In genomic region chr1:155079487-155080249, GRCh38 we compare ENCODE assay signal across 8 cellular contexts. TPM values are rescaled to one million over a fixed set of nuclear protein-coding genes. Genes with fewer than 3 reads are reported as not detected.
A peak's percentile ranks its signal among the peaks of the same experiment; 100 is the strongest.
DNase-seq lines count a peak whose midpoint lies in the region; ATAC-seq and TF ChIP-seq lines count a peak whose summit lies in the region.

No MANE protein-coding gene starts in this region.

- H3K9me3 ChIP-seq in BE2C (no peaks in the 10 kb centered on the region), HAP-1 (no peaks in the 10 kb centered on the region), tibial nerve (no peaks in the 10 kb centered on the region)

- peak; percentile 16 for ATAC-seq in activated T-helper 17 cell treated with anti-CD3 and anti-CD28 coated beads, Interleukin-2, amount 50 U/mL, for 72 hours (replicated peaks)
- peak; percentile 5 for ATAC-seq in memory B cell (ENCODE audit: low read depth)
- ATAC-seq in foreskin keratinocyte, result no peak

- 2 to 3% methylated on average over 19 to 53 of the region's 58 CpGs for WGBS in tibial nerve, 2 donors

- peak overlapping the region; percentile 88 for H3K4me3 Mint-ChIP-seq in activated T-helper 17 cell treated with anti-CD3 and anti-CD28 coated beads, Interleukin-2, amount 50 U/mL, for 72 hours
- H3K4me3 Mint-ChIP-seq in memory B cell, result peak overlapping the region; percentile 86

- H3K4me1 ChIP-seq in BE2C (peaks cover 19% of the 10 kb centered on the region), HAP-1 (peaks cover 19% of the 10 kb centered on the region), tibial nerve (peaks cover 4 to 60% (median 44%) of the 10 kb centered on the region in 4 donors), foreskin keratinocyte (peaks cover 6% of the 10 kb centered on the region)

- no peak for TF ChIP-seq EP300 in tibial nerve (IDR thresholded peaks at IDR 0.05)

- H3K9me3 Mint-ChIP-seq in activated T-helper 17 cell treated with anti-CD3 and anti-CD28 coated beads, Interleukin-2, amount 50 U/mL, for 72 hours, result no peaks in the 10 kb centered on the region
- H3K9me3 Mint-ChIP-seq in memory B cell, result no peaks in the 10 kb centered on the region

- H3K27me3 Mint-ChIP-seq in activated T-helper 17 cell treated with anti-CD3 and anti-CD28 coated beads, Interleukin-2, amount 50 U/mL, for 72 hours, result peaks cover 25% of the 10 kb centered on the region
- H3K27me3 Mint-ChIP-seq in memory B cell, result peaks cover 17% of the 10 kb centered on the region

- DNase-seq in BE2C (no peak), HAP-1 (ENCODE audit: low spot score in 2 of 2) (peak in 1 of 2 experiments; percentile 70), memory B cell (ENCODE audit: low spot score in 2 of 2) (no peak), tibial nerve (ENCODE audit: low spot score in 2 of 2) (no peak), foreskin keratinocyte (no peak), ACHN (no peak), GOT3 (lab: John Stamatoyannopoulos, UW) (no peak)

- H3K36me3 ChIP-seq in BE2C (no peaks in the 10 kb centered on the region), HAP-1 (replicated peaks) (no peaks in the 10 kb centered on the region), tibial nerve (no peaks in the 10 kb centered on the region)

- H3K27ac ChIP-seq in tibial nerve, result no peak overlapping the region
- no peak overlapping the region for H3K27ac ChIP-seq in foreskin keratinocyte

- peak overlapping the region; percentile 52 for H3K4me3 ChIP-seq in BE2C (ENCODE audit: low read depth, low read length)
- peak overlapping the region; percentile 67 for H3K4me3 ChIP-seq in HAP-1
- peak overlapping the region in 1 of 4 donors; percentile 53 for H3K4me3 ChIP-seq in tibial nerve

- TF ChIP-seq CTCF in BE2C (IDR thresholded peaks at IDR 0.05; ENCODE audit: low read depth, low read length) (no peak), tibial nerve (IDR thresholded peaks at IDR 0.05) (no peak), foreskin keratinocyte (conservative IDR thresholded peaks at IDR 0.05) (no peak)

- TF ChIP-seq POLR2A in tibial nerve (IDR thresholded peaks at IDR 0.05), result no peak

- H3K27ac Mint-ChIP-seq in activated T-helper 17 cell treated with anti-CD3 and anti-CD28 coated beads, Interleukin-2, amount 50 U/mL, for 72 hours, result peak overlapping the region; percentile 79
- H3K27ac Mint-ChIP-seq in memory B cell, result peak overlapping the region; percentile 14

- H3K4me1 Mint-ChIP-seq in activated T-helper 17 cell treated with anti-CD3 and anti-CD28 coated beads, Interleukin-2, amount 50 U/mL, for 72 hours, result peaks cover 26% of the 10 kb centered on the region
- H3K4me1 Mint-ChIP-seq in memory B cell, result peaks cover 33% of the 10 kb centered on the region

- H3K36me3 Mint-ChIP-seq in activated T-helper 17 cell treated with anti-CD3 and anti-CD28 coated beads, Interleukin-2, amount 50 U/mL, for 72 hours (ENCODE audit: low read depth), result peaks cover 8% of the 10 kb centered on the region
- no peaks in the 10 kb centered on the region for H3K36me3 Mint-ChIP-seq in memory B cell

- H3K27me3 ChIP-seq in BE2C, result peaks cover 42% of the 10 kb centered on the region
- no peaks in the 10 kb centered on the region for H3K27me3 ChIP-seq in HAP-1 (ENCODE audit: low read depth)
- H3K27me3 ChIP-seq in tibial nerve, result peaks cover 0 to 57% of the 10 kb centered on the region in 2 donors
- peaks cover 46% of the 10 kb centered on the region for H3K27me3 ChIP-seq in foreskin keratinocyte

- in situ Hi-C loops in HAP-1 (cut with MboI; ENCODE audit: low sequenced_read_pairs) (loop anchor here (5.0 to 10.0 kb wide), 2 partner anchors 32 to 55 kb away; no protein-coding TSS in a partner anchor), ACHN (cut with HindIII; ENCODE audit: low pct_ligation_motif_present, low pct_unique_long_range_greater_than_20kb, low sequenced_read_pairs) (no loop called here)

RNA-seq across cellular contexts. Expression of gene EFNA3, which starts 1.0 kb away (rescaled TPM):
- polyA plus RNA-seq in BE2C (2012; ENCODE audit: insufficient read depth, insufficient read length, low read depth), result 13.2 TPM
- total RNA-seq in activated T-helper 17 cell treated with anti-CD3 and anti-CD28 coated beads, Interleukin-2, amount 50 U/mL, for 72 hours, result 10 to 100 TPM in 1 of 2 donors, 1 to 10 TPM in 1; 4.1 to 10.8 TPM
- total RNA-seq in tibial nerve (1 to 10 TPM in 2 of 4 donors, under 1 TPM in 1, not detected in 1; 0.63 to 1.2 (median 1.2) TPM), foreskin keratinocyte (4.1 and 4.2 TPM in 2 replicates)
- 4.3 and 5.0 TPM in 2 replicates for polyA plus RNA-seq in foreskin keratinocyte

RNA-seq across cellular contexts. Expression of gene EFNA4, which starts 16.1 kb away (rescaled TPM):
- polyA plus RNA-seq in BE2C (2012; ENCODE audit: insufficient read depth, insufficient read length, low read depth), result not detected
- 1 to 10 TPM; 4.6 to 7.0 TPM for total RNA-seq in activated T-helper 17 cell treated with anti-CD3 and anti-CD28 coated beads, Interleukin-2, amount 50 U/mL, for 72 hours
- total RNA-seq in tibial nerve (1 to 10 TPM in 3 of 4 donors, under 1 TPM in 1; 0.87 to 4.2 (median 1.8) TPM), foreskin keratinocyte (10.0 and 10.9 TPM in 2 replicates)
- polyA plus RNA-seq in foreskin keratinocyte, result 16.8 and 17.7 TPM in 2 replicates

RNA-seq across cellular contexts. Expression of gene ADAM15, which starts 28.6 kb away (rescaled TPM):
- polyA plus RNA-seq in BE2C (2012; ENCODE audit: insufficient read depth, insufficient read length, low read depth), result 95.5 TPM
- 10 to 100 TPM; 53.2 to 86.6 TPM for total RNA-seq in activated T-helper 17 cell treated with anti-CD3 and anti-CD28 coated beads, Interleukin-2, amount 50 U/mL, for 72 hours
- total RNA-seq in tibial nerve (100 to 1,000 TPM; 111 to 202 (median 168) TPM), foreskin keratinocyte (214 and 242 TPM in 2 replicates)
- 201 and 244 TPM in 2 replicates for polyA plus RNA-seq in foreskin keratinocyte

RNA-seq across cellular contexts. Expression of gene DCST1, which starts 46.0 kb away (rescaled TPM):
- polyA plus RNA-seq in BE2C (2012; ENCODE audit: insufficient read depth, insufficient read length, low read depth), result not detected
- not detected for total RNA-seq in activated T-helper 17 cell treated with anti-CD3 and anti-CD28 coated beads, Interleukin-2, amount 50 U/mL, for 72 hours
- 1 to 10 TPM in 1 of 4 donors, under 1 TPM in 2, not detected in 1; 0.21 to 3.5 (median 0.90) TPM for total RNA-seq in tibial nerve
- not detected in 2 replicates for total RNA-seq in foreskin keratinocyte
- not detected in 2 replicates for polyA plus RNA-seq in foreskin keratinocyte

RNA-seq across cellular contexts. Expression of gene DCST2, which starts 46.1 kb away (rescaled TPM):
- polyA plus RNA-seq in BE2C (2012; ENCODE audit: insufficient read depth, insufficient read length, low read depth), result 0.28 TPM
- 1 to 10 TPM in 1 of 2 donors, under 1 TPM in 1; 0.67 to 2.2 TPM for total RNA-seq in activated T-helper 17 cell treated with anti-CD3 and anti-CD28 coated beads, Interleukin-2, amount 50 U/mL, for 72 hours
- 1 to 10 TPM in 3 of 4 donors, under 1 TPM in 1; 0.90 to 4.2 (median 1.7) TPM for total RNA-seq in tibial nerve
- 0.07 and 0.27 TPM in 2 replicates for total RNA-seq in foreskin keratinocyte
- polyA plus RNA-seq in foreskin keratinocyte, result 0.11 and 0.12 TPM in 2 replicates
